ENCODE assay signal across 11 cellular contexts in genomic region chr2:726158-726557, GRCh38. TPM values are rescaled to one million over a fixed set of nuclear protein-coding genes. Genes with fewer than 3 reads are reported as not detected.
DNase-seq lines count a peak whose midpoint lies in the region; ATAC-seq, FAIRE-seq and TF ChIP-seq lines count a peak whose summit lies in the region.
"Had no signal": no experiment of that assay in that cellular context is flagged by ENCODE, and none has a peak within 500 bp of the region (broad histone marks: within the 10 kb centered on the region; RNA-seq: fewer than 3 reads in every experiment).

No MANE protein-coding gene starts in this region.

- peaks cover 11 to 34% of the 10 kb centered on the region in 2 experiments for H3K27me3 ChIP-seq in K562 (ENCODE audit: control insufficient read depth in 2 of 2, insufficient read depth in 2 of 2, low read length in 2 of 2)

- 0 out of 5 replicates have a peak, but pooled peaks cover 0 to 3% of the 10 kb centered on the region in 2 experiments for H3K4me1 ChIP-seq in K562 (replicated peaks in 1 of 2; ENCODE audit: control insufficient read depth in 2 of 2, insufficient read depth in 2 of 2, low read length in 2 of 2)

- no peak overlapping the region for H3K27ac Mint-ChIP-seq in natural killer cell treated with Interleukin-12 subunit alpha and Interleukin-12 subunit beta and Interleukin-15 and Interleukin-18, amount 100 ng/mL, for 72 hours

- no peaks in the 10 kb centered on the region for H3K9me1 ChIP-seq in K562 (ENCODE audit: control insufficient read depth, insufficient read depth, low read length)

- no peak overlapping the region for H3K4me3 Mint-ChIP-seq in natural killer cell treated with Interleukin-12 subunit alpha and Interleukin-12 subunit beta and Interleukin-15 and Interleukin-18, amount 100 ng/mL, for 72 hours
- H3K4me3 Mint-ChIP-seq: stimulated activated naive CD8-positive, alpha-beta T cell treated with anti-CD3 and anti-CD28 coated beads, Interleukin-15, amount 100 ng/mL, for 72 hours had no signal

- WGBS in K562 (ENCODE audit: insufficient coverage, low coverage, missing lambda C conversion rate): 0% methylated on average over 4 of the region's 4 CpGs

- TF ChIP-seq CTCF in K562 (IDR thresholded peaks at IDR 0.05 in 2 of 3, conservative IDR thresholded peaks at IDR 0.05 in 1 of 3; ENCODE audit: insufficient read depth in 2 of 3, low read depth in 1 of 3, low read length in 3 of 3): no peak

- no peak overlapping the region for H3K4me3 ChIP-seq in K562

- H3K9ac ChIP-seq in K562 (ENCODE audit: insufficient read depth in 1 of 2, low read depth in 2 of 2, low read length in 2 of 2): no peak overlapping the region

- ATAC-seq in GM18873 (IDR thresholded peaks at IDR 0.05; ENCODE audit: low FRiP score, unreplicated experiment) (peak; percentile 68), GM21528 (IDR thresholded peaks at IDR 0.05; ENCODE audit: low FRiP score, unreplicated experiment) (peak; percentile 58), HG03064 (IDR thresholded peaks at IDR 0.05; ENCODE audit: low read depth, unreplicated experiment) (peak; percentile 55), K562 (no peak)
- ATAC-seq in natural killer cell treated with Interleukin-12 subunit alpha and Interleukin-12 subunit beta and Interleukin-15 and Interleukin-18, amount 100 ng/mL, for 72 hours: no peak
- ATAC-seq: stimulated activated naive CD8-positive, alpha-beta T cell treated with anti-CD3 and anti-CD28 coated beads, Interleukin-15, amount 100 ng/mL, for 72 hours had no signal

- POLR2A ChIA-PET in K562 (lab: Yijun Ruan, JAX): interaction anchor here (0.6 to 0.9 kb wide), 3 partner anchors 9 to 21 kb away, joined by 3 to 4 read pairs (median 3); no protein-coding TSS in a partner anchor

- H3K27ac ChIP-seq in K562 (ENCODE audit: extremely low read depth, low read depth, low read length): no peak overlapping the region

- no peaks in the 10 kb centered on the region for H4K20me1 ChIP-seq in K562 (replicated peaks; ENCODE audit: control insufficient read depth, insufficient read depth, low read length)

- H3K4me1 Mint-ChIP-seq in natural killer cell treated with Interleukin-12 subunit alpha and Interleukin-12 subunit beta and Interleukin-15 and Interleukin-18, amount 100 ng/mL, for 72 hours (ENCODE audit: low read depth in 2 of 2): no peaks in the 10 kb centered on the region

- DNase-seq in K562 (ENCODE audit: extremely low read depth in 1 of 4, low spot score in 3 of 4) (no peak), occipital lobe (lab: John Stamatoyannopoulos, UW) (no peak)
- DNase-seq in NK-92 treated with Interleukin-12 subunit alpha and Interleukin-12 subunit beta, amount 100 ng/mL, for 24 hours (lab: John Stamatoyannopoulos, UW): no peak
- no peak for DNase-seq in natural killer cell treated with Interleukin-12 subunit alpha and Interleukin-12 subunit beta and Interleukin-15 and Interleukin-18, amount 100 ng/mL, for 72 hours (ENCODE audit: low spot score)
- DNase-seq in stimulated activated CD4-positive, alpha-beta T cell treated with anti-CD3 and anti-CD28 coated beads, Interleukin-1b, Interleukin-23, amount 100 ng/mL, for 48 hours: no peak
- DNase-seq: activated gamma-delta T cell; stimulated activated CD4-positive, alpha-beta T cell treated with anti-CD3 and anti-CD28 coated beads, Interleukin-15, amount 100 ng/mL, for 24 hours; stimulated activated naive CD8-positive, alpha-beta T cell treated with anti-CD3 and anti-CD28 coated beads, Interleukin-15, amount 100 ng/mL, for 72 hours had no signal

- intact Hi-C loops in K562 (cut with micrococcal nuclease): no loop called here

- TF ChIP-seq EP300 in K562 (IDR thresholded peaks at IDR 0.05; ENCODE audit: low read length): no peak

- in situ Hi-C loops in K562 (cut with MboI): no loop called here

- no peak overlapping the region for H2AFZ ChIP-seq in K562 (ENCODE audit: low read depth, low read length)

- H3K9me3 ChIP-seq in K562 (replicated peaks; ENCODE audit: control insufficient read depth, insufficient read depth, low read depth, low read length): no peaks in the 10 kb centered on the region

- FAIRE-seq in K562 (lab: Jason Lieb, UNC): no peak

- no peaks in the 10 kb centered on the region for H3K36me3 Mint-ChIP-seq in natural killer cell treated with Interleukin-12 subunit alpha and Interleukin-12 subunit beta and Interleukin-15 and Interleukin-18, amount 100 ng/mL, for 72 hours

- H3K27me3 Mint-ChIP-seq in natural killer cell treated with Interleukin-12 subunit alpha and Interleukin-12 subunit beta and Interleukin-15 and Interleukin-18, amount 100 ng/mL, for 72 hours: peaks cover 39% of the 10 kb centered on the region in 2 donors

- CTCF ChIA-PET in K562 (lab: Yijun Ruan, JAX; ENCODE audit: low intra/inter-chr PET ratio): no interaction called here

- H3K4me2 ChIP-seq in K562 (ENCODE audit: insufficient read depth, low read length): no peak overlapping the region

- H3K9me3 Mint-ChIP-seq in natural killer cell treated with Interleukin-12 subunit alpha and Interleukin-12 subunit beta and Interleukin-15 and Interleukin-18, amount 100 ng/mL, for 72 hours: no peaks in the 10 kb centered on the region
- H3K9me3 Mint-ChIP-seq: stimulated activated naive CD8-positive, alpha-beta T cell treated with anti-CD3 and anti-CD28 coated beads, Interleukin-15, amount 100 ng/mL, for 72 hours had no signal

- BruUV-seq in K562 (replicated peaks; lab: Mats Ljungman, UMichigan): no TSS peak

- no peaks in the 10 kb centered on the region for H3K36me3 ChIP-seq in K562 (ENCODE audit: control insufficient read depth, insufficient read depth, low read length)

- H3K79me2 ChIP-seq in K562 (ENCODE audit: control insufficient read depth, insufficient read depth, low read length): no peaks in the 10 kb centered on the region

- TF ChIP-seq POLR2A in K562 (conservative IDR thresholded peaks at IDR 0.05): no peak

- TF ChIP-seq RAD21 in K562 (CRISPR knock-in tag; conservative IDR thresholded peaks at IDR 0.05 in 1 of 2, IDR thresholded peaks at IDR 0.05 in 1 of 2): no peak

TF ChIP-seq in K562, 482 proteins besides CTCF, POLR2A, EP300 and RAD21:
- TF ChIP-seq NR1H2 (CRISPR knock-in tag; IDR thresholded peaks at IDR 0.05) (no peak), TRIM24 (IDR thresholded peaks at IDR 0.05) (no peak), EGR1 (conservative IDR thresholded peaks at IDR 0.05) (peak; percentile 41)
TF ChIP-seq in K562: peak in this region for 1.

RNA-seq across cellular contexts. Expression of gene TMEM18, which starts 49.0 kb away (rescaled TPM):
- total RNA-seq in K562 (2011; cell fraction: chromatin; rRNA removed; ENCODE audit: low replicate concordance): 46.2 and 62.9 TPM in 2 replicates
- 25.7 and 27.0 TPM in 2 replicates for total RNA-seq in K562 (2011; cell fraction: nucleolus; rRNA removed)
- total RNA-seq in K562 (2011; cell fraction: nucleoplasm; rRNA removed): 33.0 and 41.0 TPM in 2 replicates
- total RNA-seq in K562 (2014; rRNA removed) (12.8 and 12.9 TPM in 2 replicates), K562 (2014; rRNA removed; fragmentation: Illumina TruSeq; extraction: Trizol) (19.6 and 23.4 TPM in 2 replicates), K562 (2015; rRNA removed; fragmentation: Illumina TruSeq; extraction: Trizol) (19.4 and 19.9 TPM in 2 replicates), K562 (2021) (18.4 and 21.3 TPM in 2 replicates), occipital lobe (19.8 TPM)
- polyA plus RNA-seq in K562 (2011; rRNA removed) (21.1 and 28.3 TPM in 2 replicates), K562 (2014; fragmentation: Illumina TruSeq; extraction: Trizol) (19.2 and 21.8 TPM in 2 replicates), K562 (2014; fragmentation: Nextera tagmentation; extraction: Ambion mirVana) (10 to 100 TPM; 54.5 to 55.9 TPM), K562 (2014; rRNA removed) (17.5 and 30.7 TPM in 2 replicates)
- 12.3 and 19.7 TPM in 2 replicates for polyA plus RNA-seq in K562 (2011; cell fraction: cytosol; rRNA removed)
- polyA plus RNA-seq in K562 (2011; cell fraction: nucleus; rRNA removed): 36.1 and 37.8 TPM in 2 replicates
- polyA plus RNA-seq in K562 (2012): 19.3 and 26.1 TPM in 2 replicates
- polyA minus RNA-seq in K562 (2011; rRNA and poly(A)+ RNA removed): 20.6 and 22.0 TPM in 2 replicates
- 6.6 and 9.2 TPM in 2 replicates for polyA minus RNA-seq in K562 (2011; cell fraction: cytosol; rRNA and poly(A)+ RNA removed)
- 12.8 and 15.7 TPM in 2 replicates for polyA minus RNA-seq in K562 (2011; cell fraction: nucleus; rRNA and poly(A)+ RNA removed)
- total RNA-seq in natural killer cell treated with Interleukin-12 subunit alpha and Interleukin-12 subunit beta and Interleukin-15 and Interleukin-18, amount 100 ng/mL, for 72 hours: 10 to 100 TPM; 24.9 to 26.7 TPM

Comparison
In these comparisons a context has a peak if more than half of its experiments do, and no peak if none do; other contexts are left out.
1. ATAC-seq: peak in GM18873 (single experiment), GM21528 (single experiment) and HG03064 (single experiment); none in K562 (single experiment) and natural killer cell treated with Interleukin-12 subunit alpha and Interleukin-12 subunit beta and Interleukin-15 and Interleukin-18, amount 100 ng/mL, for 72 hours (0 of 2).